ENCODE assay signal across 9 cellular contexts in genomic region chr12:8108808-8109398, GRCh38. TPM values are rescaled to one million over a fixed set of nuclear protein-coding genes. Genes with fewer than 3 reads are reported as not detected.
DNase-seq lines count a peak whose midpoint lies in the region; TF ChIP-seq lines count a peak whose summit lies in the region.
"Had no signal": no experiment of that assay in that cellular context is flagged by ENCODE, and none has a peak within 500 bp of the region (broad histone marks: within the 10 kb centered on the region; RNA-seq: fewer than 3 reads in every experiment).

No MANE protein-coding gene starts in this region.

- peaks cover 3% of the 10 kb centered on the region for H3K36me3 ChIP-seq in CD8-positive, alpha-beta memory T cell (ENCODE audit: insufficient read depth, low read length)

- H3K27me3 Mint-ChIP-seq in CD8-positive, alpha-beta memory T cell, result no peaks in the 10 kb centered on the region
- no peaks in the 10 kb centered on the region for H3K27me3 Mint-ChIP-seq in activated CD4-positive, alpha-beta memory T cell treated with anti-CD3 and anti-CD28 coated beads, Interleukin-2, amount 10 ng/mL, durations not matched to agents 7 days and 5 days

- peak; percentile 64 to 86 (median 68) for DNase-seq in CD8-positive, alpha-beta memory T cell
- peak; percentile 66 for DNase-seq in HEK293T (ENCODE audit: extremely low spot score)
- peak; percentile 9 for DNase-seq in NCI-H82 treated with DMSO at 0.1 percent for 48 hours (lab: John Stamatoyannopoulos, UW; ENCODE audit: unreplicated experiment)
- peak; percentile 80 for DNase-seq in activated CD4-positive, alpha-beta memory T cell treated with anti-CD3 and anti-CD28 coated beads, Interleukin-2, amount 10 ng/mL, durations not matched to agents 7 days and 5 days
- DNase-seq in effector CD4-positive, alpha-beta T cell, result peak; percentile 70
- peak; percentile 91 for DNase-seq in lung microvascular endothelial cell (ENCODE audit: low read depth in 2 of 2)
- peak; percentile 59 for DNase-seq in stimulated activated CD8-positive, alpha-beta memory T cell treated with anti-CD3 and anti-CD28 coated beads, Interleukin-12 subunit alpha, Interleukin-12 subunit beta, amount 100 ng/mL, for 1 hour (ENCODE audit: low read depth)
- no peak for DNase-seq in 8988T

- POLR2A ChIA-PET in CD8-positive, alpha-beta memory T cell (lab: Charles Lee), result no interaction called here
- POLR2A ChIA-PET in HEK293T (lab: Yijun Ruan, JAX), result no interaction called here
- POLR2A ChIA-PET in activated CD4-positive, alpha-beta memory T cell treated with anti-CD3 and anti-CD28 coated beads, Interleukin-2, amount 10 ng/mL, durations not matched to agents 7 days and 5 days (lab: Charles Lee), result interaction anchor here (0.6 to 1.3 kb wide), 2 partner anchors 45 to 72 kb away, joined by 4 to 5 read pairs; no protein-coding TSS in a partner anchor

- no peaks in the 10 kb centered on the region for H3K4me1 ChIP-seq in CD8-positive, alpha-beta memory T cell (ENCODE audit: insufficient read depth, low read length)

- peaks cover 4 to 6% (median 5%) of the 10 kb centered on the region in 3 donors for H3K4me1 Mint-ChIP-seq in CD8-positive, alpha-beta memory T cell
- H3K4me1 Mint-ChIP-seq in activated CD4-positive, alpha-beta memory T cell treated with anti-CD3 and anti-CD28 coated beads, Interleukin-2, amount 10 ng/mL, durations not matched to agents 7 days and 5 days, result peaks cover 10% of the 10 kb centered on the region

- CTCF ChIA-PET in CD8-positive, alpha-beta memory T cell (lab: Charles Lee), result interaction anchor here (0.7 to 2.0 kb wide), 11 partner anchors 10 to 135 kb away, joined by 3 to 8 read pairs (median 4); partner anchors contain the start of gene CLEC4A
- CTCF ChIA-PET in HEK293T (lab: Yijun Ruan, JAX), result interaction anchor here (0.5 to 1.5 kb wide), 9 partner anchors 10 to 122 kb away, joined by 3 to 11 read pairs (median 4); no protein-coding TSS in a partner anchor
- CTCF ChIA-PET in activated CD4-positive, alpha-beta memory T cell treated with anti-CD3 and anti-CD28 coated beads, Interleukin-2, amount 10 ng/mL, durations not matched to agents 7 days and 5 days (lab: Charles Lee), result interaction anchor here (0.6 to 3.7 kb wide), 11 partner anchors 10 to 592 kb away, joined by 3 to 31 read pairs (median 6); no protein-coding TSS in a partner anchor

- H3K27ac ChIP-seq in CD8-positive, alpha-beta memory T cell (ENCODE audit: low read depth, low read length), result no peak overlapping the region

- no peaks in the 10 kb centered on the region for H3K9me3 ChIP-seq in CD8-positive, alpha-beta memory T cell (ENCODE audit: low read length)

- no peaks in the 10 kb centered on the region for H3K27me3 ChIP-seq in CD8-positive, alpha-beta memory T cell (ENCODE audit: insufficient read depth, low read length, poor library complexity, severe bottlenecking)

- peak overlapping the region in 1 of 7 donors; percentile 10 for H3K4me3 Mint-ChIP-seq in CD8-positive, alpha-beta memory T cell
- H3K4me3 Mint-ChIP-seq in activated CD4-positive, alpha-beta memory T cell treated with anti-CD3 and anti-CD28 coated beads, Interleukin-2, amount 10 ng/mL, durations not matched to agents 7 days and 5 days, result no peak overlapping the region

- no peaks in the 10 kb centered on the region for H3K9me3 Mint-ChIP-seq in CD8-positive, alpha-beta memory T cell
- H3K9me3 Mint-ChIP-seq in activated CD4-positive, alpha-beta memory T cell treated with anti-CD3 and anti-CD28 coated beads, Interleukin-2, amount 10 ng/mL, durations not matched to agents 7 days and 5 days, result no peaks in the 10 kb centered on the region

- H3K4me3 ChIP-seq in CD8-positive, alpha-beta memory T cell (ENCODE audit: low read length), result no peak overlapping the region

- peaks cover 5 to 52% (median 11%) of the 10 kb centered on the region in 3 donors for H3K36me3 Mint-ChIP-seq in CD8-positive, alpha-beta memory T cell
- H3K36me3 Mint-ChIP-seq in activated CD4-positive, alpha-beta memory T cell treated with anti-CD3 and anti-CD28 coated beads, Interleukin-2, amount 10 ng/mL, durations not matched to agents 7 days and 5 days (ENCODE audit: low read depth), result peaks cover 24% of the 10 kb centered on the region

- H3K27ac Mint-ChIP-seq in CD8-positive, alpha-beta memory T cell, result peak overlapping the region in 2 of 8 donors; percentile 35 to 68
- no peak overlapping the region for H3K27ac Mint-ChIP-seq in activated CD4-positive, alpha-beta memory T cell treated with anti-CD3 and anti-CD28 coated beads, Interleukin-2, amount 10 ng/mL, durations not matched to agents 7 days and 5 days

TF ChIP-seq in HEK293T, 16 proteins besides CTCF, POLR2A, EP300 and RAD21:
- TF ChIP-seq PKNOX1 (IDR thresholded peaks at IDR 0.05), result no peak
- peak; percentile 60; the same call in 1 of the 2 replicates for TF ChIP-seq ZNF384 (IDR thresholded peaks at IDR 0.05)
- no peak for TF ChIP-seq SP1 (IDR thresholded peaks at IDR 0.05)
- peak; percentile 31; the same call in 1 of the 2 replicates for TF ChIP-seq L3MBTL2 (conservative IDR thresholded peaks at IDR 0.05)
- no peak for TF ChIP-seq FOXM1 (IDR thresholded peaks at IDR 0.05; ENCODE audit: borderline replicate concordance)
- TF ChIP-seq FOXK2 (IDR thresholded peaks at IDR 0.05), result no peak
TF ChIP-seq in HEK293T: peak in this region for 2.

RNA-seq across cellular contexts. Expression of gene CLEC4A, which starts 14.5 kb away (rescaled TPM):
- total RNA-seq in CD8-positive, alpha-beta memory T cell, result 1 to 10 TPM in 1 of 2 experiments, under 1 TPM in 1; 0.42 to 1.1 TPM
- 0.66 TPM for polyA plus RNA-seq in CD8-positive, alpha-beta memory T cell
- total RNA-seq in activated CD4-positive, alpha-beta memory T cell treated with anti-CD3 and anti-CD28 coated beads, Interleukin-2, amount 10 ng/mL, durations not matched to agents 7 days and 5 days, result 1 to 10 TPM in 1 of 2 experiments, under 1 TPM in 1; 0.50 to 1.7 TPM
- total RNA-seq in lung microvascular endothelial cell, result not detected in 2 replicates

RNA-seq across cellular contexts. Expression of gene NECAP1, which starts 26.8 kb away (rescaled TPM):
- total RNA-seq in CD8-positive, alpha-beta memory T cell, result 10 to 100 TPM; 27.1 to 34.0 TPM
- polyA plus RNA-seq in CD8-positive, alpha-beta memory T cell, result 21.2 TPM
- 10 to 100 TPM; 38.4 to 42.9 TPM for total RNA-seq in activated CD4-positive, alpha-beta memory T cell treated with anti-CD3 and anti-CD28 coated beads, Interleukin-2, amount 10 ng/mL, durations not matched to agents 7 days and 5 days
- 18.5 and 32.7 TPM in 2 replicates for total RNA-seq in lung microvascular endothelial cell

RNA-seq across cellular contexts. Expression of gene C3AR1, which starts 42.7 kb away (rescaled TPM):
- total RNA-seq in CD8-positive, alpha-beta memory T cell, result 1 to 10 TPM; 1.2 to 2.0 TPM
- polyA plus RNA-seq in CD8-positive, alpha-beta memory T cell, result 15.5 TPM
- 10 to 100 TPM; 11.4 to 12.2 TPM for total RNA-seq in activated CD4-positive, alpha-beta memory T cell treated with anti-CD3 and anti-CD28 coated beads, Interleukin-2, amount 10 ng/mL, durations not matched to agents 7 days and 5 days
- 0.22 TPM in 1 of 2 replicates, not detected in the other for total RNA-seq in lung microvascular endothelial cell

RNA-seq across cellular contexts. Expression of gene ZNF705A, which starts 47.9 kb away (rescaled TPM):
- total RNA-seq in CD8-positive, alpha-beta memory T cell, result under 1 TPM in 1 of 2 experiments, not detected in 1; 0.07 TPM
- not detected for polyA plus RNA-seq in CD8-positive, alpha-beta memory T cell
- not detected for total RNA-seq in activated CD4-positive, alpha-beta memory T cell treated with anti-CD3 and anti-CD28 coated beads, Interleukin-2, amount 10 ng/mL, durations not matched to agents 7 days and 5 days
- total RNA-seq in lung microvascular endothelial cell, result not detected in 2 replicates
- total RNA-seq: T-helper 1 cell treated with Interleukin-12 subunit alpha and Interleukin-12 subunit beta and Interleukin-4 antibody, amounts not matched to agents 30 ng/mL and 1 ng/mL, for 36 hours had no signal

Comparison
In these comparisons a context has a peak if more than half of its experiments do, and no peak if none do; other contexts are left out.
1. RNA of gene C3AR1, which starts 42.7 kb away (total RNA-seq): 11.4 to 12.2 TPM in activated CD4-positive, alpha-beta memory T cell treated with anti-CD3 and anti-CD28 coated beads, Interleukin-2, amount 10 ng/mL, durations not matched to agents 7 days and 5 days; 1.2 to 2.0 TPM in CD8-positive, alpha-beta memory T cell and 0.22 TPM in lung microvascular endothelial cell; every median in the first group is over 4 times any median in the second.